Comparison of ENCODE assay signal across 1 cellular context in genomic region chr15:90441011-90441410, GRCh38.
TF ChIP-seq lines count a peak whose summit lies in the region.

No MANE protein-coding gene starts in this region.

TF ChIP-seq in WTC11, 78 proteins besides CTCF, POLR2A, EP300 and RAD21 (continued from another document):
- TF ChIP-seq FOXP4 (CRISPR knock-in tag; IDR thresholded peaks at IDR 0.05) = no peak
- no peak for TF ChIP-seq FOXJ3 (CRISPR knock-in tag; IDR thresholded peaks at IDR 0.05; ENCODE audit: borderline replicate concordance)
- TF ChIP-seq IRF2 (CRISPR knock-in tag; IDR thresholded peaks at IDR 0.05; ENCODE audit: borderline replicate concordance, low read depth) = no peak
- TF ChIP-seq ATF3 (CRISPR knock-in tag; conservative IDR thresholded peaks at IDR 0.05) = no peak
